Comparison of ENCODE assay signal across 32 cellular contexts in genomic region chr3:33840179-33840578, GRCh38.
"Had no signal": no experiment of that assay in that cellular context is flagged by ENCODE, and none has a peak within 500 bp of the region (broad histone marks: within the 10 kb centered on the region; RNA-seq: fewer than 3 reads in every experiment).

No MANE protein-coding gene starts in this region.

- H3K4me3 Mint-ChIP-seq: central memory CD8-positive, alpha-beta T cell; endodermal cell; memory B cell; naive thymus-derived CD8-positive, alpha-beta T cell; nephron progenitor cell; stimulated activated effector memory CD8-positive, alpha-beta T cell treated with anti-CD3 and anti-CD28 coated beads, Interleukin-12 subunit alpha, Interleukin-12 subunit beta, amount 100 ng/mL, for 72 hours had no signal

- H3K27ac Mint-ChIP-seq: endodermal cell; nephron progenitor cell; progenitor cell of endocrine pancreas; stimulated activated effector memory CD8-positive, alpha-beta T cell treated with anti-CD3 and anti-CD28 coated beads, Interleukin-12 subunit alpha, Interleukin-12 subunit beta, amount 100 ng/mL, for 72 hours had no signal

- H3K4me1 ChIP-seq: gastrocnemius medialis, thyroid gland, upper lobe of left lung had no signal

- H3K27me3 Mint-ChIP-seq: central memory CD8-positive, alpha-beta T cell; memory B cell; naive thymus-derived CD8-positive, alpha-beta T cell; progenitor cell of endocrine pancreas had no signal

- H3K4me1 Mint-ChIP-seq: central memory CD8-positive, alpha-beta T cell; endodermal cell; nephron progenitor cell; stimulated activated effector memory CD8-positive, alpha-beta T cell treated with anti-CD3 and anti-CD28 coated beads, Interleukin-12 subunit alpha, Interleukin-12 subunit beta, amount 100 ng/mL, for 72 hours had no signal

- ATAC-seq: esophagus mucosa; gastrocnemius medialis; left cardiac atrium; left ventricle myocardium superior; naive thymus-derived CD8-positive, alpha-beta T cell; stimulated activated effector memory CD8-positive, alpha-beta T cell treated with anti-CD3 and anti-CD28 coated beads, Interleukin-12 subunit alpha, Interleukin-12 subunit beta, amount 100 ng/mL, for 72 hours had no signal

- H3K27ac ChIP-seq: cardiac muscle cell, epithelial cell of prostate, gastrocnemius medialis, hepatocyte, ovary, right lobe of liver, stomach, thyroid gland, upper lobe of left lung had no signal

- H3K4me2 ChIP-seq: hepatocyte, smooth muscle cell had no signal

- FAIRE-seq: islet of Langerhans, urothelium cell line had no signal

- DNase-seq: cortex of kidney; endodermal cell; foreskin fibroblast; gastrocnemius medialis; head of caudate nucleus; left cardiac atrium; left ventricle myocardium superior; midbrain; naive thymus-derived CD8-positive, alpha-beta T cell; nephron progenitor cell; occipital lobe; ovary; right lobe of liver; stimulated activated CD4-positive, alpha-beta T cell treated with anti-CD3 and anti-CD28 coated beads, Interleukin-12 subunit alpha, Interleukin-12 subunit beta, amount 100 ng/mL, for 4 hours; stimulated activated CD4-positive, alpha-beta T cell treated with anti-CD3 and anti-CD28 coated beads, Interleukin-1b, Interleukin-23, amount 100 ng/mL, for 48 hours; stimulated activated CD4-positive, alpha-beta T cell treated with anti-CD3 and anti-CD28 coated beads, Interleukin-4, amount 100 ng/mL, for 24 hours; stimulated activated naive CD4-positive, alpha-beta T cell treated with Interleukin-2 at 50 U/mL for 16 hours; stomach; thyroid gland; upper lobe of left lung had no signal

- H3K9me3 ChIP-seq: gastrocnemius medialis, ovary, right lobe of liver, stomach, thyroid gland, upper lobe of left lung had no signal

- H3K4me3 ChIP-seq: cardiac muscle cell, gastrocnemius medialis, hepatocyte, lung, ovary, right lobe of liver, smooth muscle cell, stomach, thyroid gland, upper lobe of left lung had no signal

- H2AFZ ChIP-seq: hepatocyte had no signal

- H3K9me3 Mint-ChIP-seq: central memory CD8-positive, alpha-beta T cell; endodermal cell; memory B cell; naive thymus-derived CD8-positive, alpha-beta T cell; nephron progenitor cell; stimulated activated effector memory CD8-positive, alpha-beta T cell treated with anti-CD3 and anti-CD28 coated beads, Interleukin-12 subunit alpha, Interleukin-12 subunit beta, amount 100 ng/mL, for 72 hours had no signal

- H3K27me3 ChIP-seq: cardiac muscle cell, gastrocnemius medialis, hepatocyte, ovary, right lobe of liver, stomach, thyroid gland, upper lobe of left lung had no signal

- H3K36me3 ChIP-seq: ovary had no signal
